ENCODE assay signal across 18 cellular contexts in the genomic region with DNA sequence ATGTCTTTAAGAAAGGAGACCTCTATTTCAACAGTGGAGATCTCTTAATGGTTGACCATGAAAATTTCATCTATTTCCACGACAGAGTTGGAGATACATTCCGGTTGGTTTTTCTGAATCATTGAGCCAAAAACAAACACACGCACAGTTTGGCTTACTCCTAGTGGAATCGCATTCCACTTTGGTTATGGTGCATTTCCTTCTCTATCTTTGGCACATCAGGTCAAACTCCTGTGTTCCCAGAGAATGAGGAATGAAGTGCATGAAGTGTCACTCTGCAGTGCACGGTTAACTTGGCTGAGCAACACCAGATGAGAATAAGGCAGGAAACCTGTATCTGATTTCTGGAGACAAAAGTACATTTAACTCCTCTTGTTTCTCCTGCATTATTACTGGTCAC. TPM values are rescaled to one million over a fixed set of nuclear protein-coding genes. Genes with fewer than 3 reads are reported as not detected.
DNase-seq lines count a peak whose midpoint lies in the region; TF ChIP-seq lines count a peak whose summit lies in the region.
"Had no signal": no experiment of that assay in that cellular context is flagged by ENCODE, and none has a peak within 500 bp of the region (broad histone marks: within the 10 kb centered on the region; RNA-seq: fewer than 3 reads in every experiment).

No MANE protein-coding gene starts in this region.

- H3K36me3 ChIP-seq in brain microvascular endothelial cell (replicated peaks), result no peaks in the 10 kb centered on the region
- no peaks in the 10 kb centered on the region for H3K36me3 ChIP-seq in mammary epithelial cell (ENCODE audit: insufficient read depth, low read length)
- H3K36me3 ChIP-seq: vagina had no signal

- no peaks in the 10 kb centered on the region for H4K20me1 ChIP-seq in mammary epithelial cell (ENCODE audit: insufficient read depth, low read length)

- no peaks in the 10 kb centered on the region for H3K9me3 ChIP-seq in mammary epithelial cell (replicated peaks; ENCODE audit: insufficient read depth, low read length)
- H3K9me3 ChIP-seq: HAP-1, vagina had no signal

- no peak overlapping the region for H3K27ac ChIP-seq in brain microvascular endothelial cell
- no peak overlapping the region for H3K27ac ChIP-seq in mammary epithelial cell (ENCODE audit: insufficient read depth, low read depth, low read length)
- H3K27ac ChIP-seq: vagina had no signal

- H3K27me3 Mint-ChIP-seq in immature natural killer cell (ENCODE audit: low read depth in 3 of 3), result no peaks in the 10 kb centered on the region
- H3K27me3 Mint-ChIP-seq: memory B cell had no signal

- H3K4me1 ChIP-seq in mammary epithelial cell (ENCODE audit: insufficient read depth, low read length), result no peaks in the 10 kb centered on the region
- H3K4me1 ChIP-seq: HAP-1, vagina had no signal

- no peak overlapping the region for H3K4me2 ChIP-seq in mammary epithelial cell (ENCODE audit: insufficient read depth, low read depth, low read length)

- in situ Hi-C loops in brain microvascular endothelial cell (cut with HindIII; ENCODE audit: low pct_ligation_motif_present, low sequenced_read_pairs), result no loop called here
- in situ Hi-C loops in mammary epithelial cell (cut with MboI; ENCODE audit: low sequenced_read_pairs in 2 of 2), result no loop called here

- no peak overlapping the region for H2AFZ ChIP-seq in mammary epithelial cell (ENCODE audit: low read depth, low read length)

- CTCF ChIA-PET in mammary epithelial cell (lab: Charles Lee; ENCODE audit: low non-redundant PET), result no interaction called here

- H3K4me1 Mint-ChIP-seq in immature natural killer cell, result no peaks in the 10 kb centered on the region

- intact Hi-C loops in mammary epithelial cell (cut with micrococcal nuclease), result no loop called here

- BruUV-seq in mammary epithelial cell (replicated peaks; lab: Mats Ljungman, UMichigan), result no TSS peak

- dilution Hi-C loops in mammary epithelial cell (cut with HindIII; ENCODE audit: low sequenced_read_pairs), result no loop called here

- no peaks in the 10 kb centered on the region for H3K9me3 Mint-ChIP-seq in immature natural killer cell
- H3K9me3 Mint-ChIP-seq: activated naive CD4-positive, alpha-beta T cell treated with anti-CD3 and anti-CD28 coated beads, Interleukin-2, amount 50 U/mL, for 72 hours; memory B cell; nephron progenitor cell had no signal

- H3K4me3 Mint-ChIP-seq in immature natural killer cell, result no peak overlapping the region
- H3K4me3 Mint-ChIP-seq: memory B cell, nephron progenitor cell had no signal

- H3K4me3 ChIP-seq in brain microvascular endothelial cell (ENCODE audit: low read depth, low read length), result no peak overlapping the region
- H3K4me3 ChIP-seq in mammary epithelial cell (replicated peaks in 1 of 3; ENCODE audit: insufficient read depth in 1 of 3, low read depth in 2 of 3, low read length in 3 of 3), result no peak overlapping the region
- H3K4me3 ChIP-seq: HAP-1, vagina had no signal

- no peak for TF ChIP-seq CTCF in brain microvascular endothelial cell (IDR thresholded peaks at IDR 0.05; ENCODE audit: low read depth, low read length, missing control alignments)
- TF ChIP-seq CTCF in mammary epithelial cell (conservative IDR thresholded peaks at IDR 0.05 in 1 of 2, IDR thresholded peaks at IDR 0.05 in 1 of 2; ENCODE audit: extremely low read depth in 1 of 2, insufficient read depth in 1 of 2, low read depth in 1 of 2, low read length in 2 of 2), result no peak

- no peaks in the 10 kb centered on the region for H3K27me3 ChIP-seq in brain microvascular endothelial cell (replicated peaks)
- H3K27me3 ChIP-seq in mammary epithelial cell (ENCODE audit: insufficient read depth, low read length), result no peaks in the 10 kb centered on the region
- H3K27me3 ChIP-seq: vagina had no signal

- no peaks in the 10 kb centered on the region for H3K36me3 Mint-ChIP-seq in immature natural killer cell
- H3K36me3 Mint-ChIP-seq: memory B cell had no signal

- no peaks in the 10 kb centered on the region for H3K79me2 ChIP-seq in mammary epithelial cell (ENCODE audit: insufficient read depth, low read length)

- DNase-seq in AG08395 (ENCODE audit: low spot score), result peak; percentile 79
- peak; percentile 36 for DNase-seq in HS-5 (ENCODE audit: low read depth)
- DNase-seq in brain microvascular endothelial cell, result peak; percentile 65
- peak; percentile 85 for DNase-seq in kidney tubule cell (ENCODE audit: low spot score)
- no peak for DNase-seq in iPS-NIHi7 (ENCODE audit: extremely low spot score)
- no peak for DNase-seq in mammary epithelial cell
- no peak for DNase-seq in NCI-H1417 treated with DMSO at 0.1 percent for 48 hours (lab: John Stamatoyannopoulos, UW)
- no peak for DNase-seq in immature natural killer cell
- DNase-seq: activated T-cell treated with anti-CD3 and anti-CD28 coated beads, Interleukin-2, amount 50 U/mL, for 1 hour; effector CD4-positive, alpha-beta T cell; NCI-H2081 treated with DMSO at 0.1 percent for 48 hours; NCI-H526 treated with DMSO at 0.1 percent for 48 hours; nephron progenitor cell had no signal

- no peak overlapping the region for H3K27ac Mint-ChIP-seq in immature natural killer cell
- H3K27ac Mint-ChIP-seq: activated naive CD4-positive, alpha-beta T cell treated with anti-CD3 and anti-CD28 coated beads, Interleukin-2, amount 50 U/mL, for 72 hours; memory B cell; nephron progenitor cell had no signal

- 77% methylated on average over 5 of the region's 5 CpGs for WGBS in mammary epithelial cell (ENCODE audit: low coverage, missing lambda C conversion rate)

- H3K9ac ChIP-seq in mammary epithelial cell (ENCODE audit: insufficient read depth, low read length), result no peak overlapping the region

RNA-seq across cellular contexts. Expression of a gene that starts 38.5 kb away (rescaled TPM):
- total RNA-seq in mammary epithelial cell, result not detected
- not detected for polyA plus RNA-seq in mammary epithelial cell
- not detected for polyA minus RNA-seq in mammary epithelial cell
- under 1 TPM in 1 of 3 donors, not detected in 2; 0.21 TPM for polyA plus RNA-seq in immature natural killer cell

RNA-seq across cellular contexts. Expression of a gene that starts 45.1 kb away (rescaled TPM):
- total RNA-seq in mammary epithelial cell, result 10 to 100 TPM in 1 of 2 donors, under 1 TPM in 1; 0.31 to 19.7 TPM
- polyA plus RNA-seq in mammary epithelial cell (0.42 TPM), immature natural killer cell (1 to 10 TPM in 2 of 3 donors, not detected in 1; 1.5 to 1.8 TPM)
- 4.1 TPM for polyA minus RNA-seq in mammary epithelial cell
- total RNA-seq: cardiac septum had no signal

Comparison
In these comparisons a context has a peak if more than half of its experiments do, and no peak if none do; other contexts are left out.
1. DNase-seq: peak in AG08395 (single experiment), HS-5 (single experiment), brain microvascular endothelial cell (single experiment) and kidney tubule cell (single experiment); none in iPS-NIHi7 (single experiment), mammary epithelial cell (single experiment), NCI-H1417 treated with DMSO at 0.1 percent for 48 hours (single experiment) and immature natural killer cell (0 of 3).